In genomic region chr22:23180893-23181762, GRCh38 we compare ENCODE assay signal across 9 cellular contexts. TPM values are rescaled to one million over a fixed set of nuclear protein-coding genes. Genes with fewer than 3 reads are reported as not detected.
DNase-seq lines count a peak whose midpoint lies in the region; ATAC-seq and TF ChIP-seq lines count a peak whose summit lies in the region.
"Had no signal": no experiment of that assay in that cellular context is flagged by ENCODE, and none has a peak within 500 bp of the region (broad histone marks: within the 10 kb centered on the region; RNA-seq: fewer than 3 reads in every experiment).

No MANE protein-coding gene starts in this region.

- H3K9me2 ChIP-seq in PC-9 (ENCODE audit: insufficient read depth), result no peaks in the 10 kb centered on the region

- no peak for TF ChIP-seq POLR2A in uterus (IDR thresholded peaks at IDR 0.05)

- peak overlapping the region; percentile 88 for H3K4me3 Mint-ChIP-seq in central memory CD8-positive, alpha-beta T cell

- peaks cover 32% of the 10 kb centered on the region for H3K4me1 ChIP-seq in PC-9 (replicated peaks; ENCODE audit: insufficient read depth)
- H3K4me1 ChIP-seq in mucosa of descending colon (ENCODE audit: low read depth), result peaks cover 39% of the 10 kb centered on the region
- peaks cover 0 to 28% of the 10 kb centered on the region in 2 donors for H3K4me1 ChIP-seq in uterus

- peak overlapping the region; percentile 72; the same call in 1 of the 2 replicates for H2AFZ ChIP-seq in PC-9

- peak overlapping the region; percentile 96 for H3K27ac Mint-ChIP-seq in central memory CD8-positive, alpha-beta T cell (ENCODE audit: low read depth)

- H4K20me1 ChIP-seq in PC-9 (ENCODE audit: insufficient read depth), result peaks cover 38% of the 10 kb centered on the region

- CTCF ChIA-PET in PC-9 (lab: Charles Lee), result interaction anchor here (0.6 kb wide), 1 partner anchor 44 kb away, joined by 3 read pairs; no protein-coding TSS in a partner anchor

- H3K27me3 ChIP-seq in PC-9 (ENCODE audit: insufficient read depth, low read depth) (no peaks in the 10 kb centered on the region), uterus (no peaks in the 10 kb centered on the region)

- peak overlapping the region; percentile 99 for H3K4me2 ChIP-seq in PC-9

- H3K36me3 ChIP-seq in PC-9 (ENCODE audit: low read depth), result peaks cover 3% of the 10 kb centered on the region; the same call in 1 of the 2 replicates
- no peaks in the 10 kb centered on the region for H3K36me3 ChIP-seq in mucosa of descending colon (ENCODE audit: low read depth)
- no peaks in the 10 kb centered on the region for H3K36me3 ChIP-seq in uterus

- no peaks in the 10 kb centered on the region for H3K9me3 Mint-ChIP-seq in central memory CD8-positive, alpha-beta T cell

- peaks cover 5% of the 10 kb centered on the region; the same call in 1 of the 2 replicates for H3K9me3 ChIP-seq in PC-9 (ENCODE audit: insufficient read depth, low read depth)
- H3K9me3 ChIP-seq in mucosa of descending colon, result peaks cover 5% of the 10 kb centered on the region
- no peaks in the 10 kb centered on the region for H3K9me3 ChIP-seq in uterus

- no peak for DNase-seq in PC-9
- no peak for DNase-seq in central memory CD8-positive, alpha-beta T cell (ENCODE audit: low spot score in 2 of 2)
- DNase-seq in mucosa of descending colon, result peak in 2 of 3 donors; percentile 56 to 63
- no peak for DNase-seq in uterus
- DNase-seq in DMS53 treated with DMSO at 0.1 percent for 48 hours (lab: John Stamatoyannopoulos, UW; ENCODE audit: unreplicated experiment), result no peak
- DNase-seq in EL, result no peak
- no peak for DNase-seq in NCI-H128 (lab: John Stamatoyannopoulos, UW; ENCODE audit: unreplicated experiment)

- peaks cover 73% of the 10 kb centered on the region for H3K4me1 Mint-ChIP-seq in central memory CD8-positive, alpha-beta T cell

- ATAC-seq in central memory CD8-positive, alpha-beta T cell (replicated peaks; ENCODE audit: extremely low read depth, poor library complexity, severe bottlenecking), result no peak
- ATAC-seq in mucosa of descending colon, result peak; percentile 5

- peaks cover 50% of the 10 kb centered on the region for H3K79me2 ChIP-seq in PC-9 (ENCODE audit: low read depth)

- H3K36me3 Mint-ChIP-seq in central memory CD8-positive, alpha-beta T cell (ENCODE audit: insufficient read depth), result peaks cover 38% of the 10 kb centered on the region

- BruUV-seq in PC-9 (replicated peaks; lab: Mats Ljungman, UMichigan), result no TSS peak

- TF ChIP-seq CTCF in GM12875 (IDR thresholded peaks at IDR 0.05; ENCODE audit: borderline replicate concordance, insufficient read depth, low read depth, low read length) (no peak), PC-9 (conservative IDR thresholded peaks at IDR 0.05) (no peak), mucosa of descending colon (IDR thresholded peaks at IDR 0.05) (no peak), uterus (IDR thresholded peaks at IDR 0.05) (no peak)

- peak overlapping the region; percentile 71 for H3K4me3 ChIP-seq in GM12875 (ENCODE audit: low read depth, low read length)
- peak overlapping the region; percentile 62 for H3K4me3 ChIP-seq in PC-9
- H3K4me3 ChIP-seq in mucosa of descending colon, result peak overlapping the region; percentile 44
- H3K4me3 ChIP-seq in uterus, result peak overlapping the region; percentile 52 to 73

- intact Hi-C loops in PC-9 (cut with micrococcal nuclease; ENCODE audit: unreplicated experiment), result loop anchor here (5.0 kb wide), 2 partner anchors 66 to 81 kb away; no protein-coding TSS in a partner anchor
- intact Hi-C loops in mucosa of descending colon (cut with DNase I, micrococcal nuclease), result no loop called here
- intact Hi-C loops in uterus (cut with DNase I; ENCODE audit: low total_unique reads), result no loop called here

- peaks cover 29% of the 10 kb centered on the region for H3F3A ChIP-seq in PC-9 (ENCODE audit: insufficient read depth, low read depth)

- H3K27ac ChIP-seq in PC-9 (no peak overlapping the region), uterus (peak overlapping the region; percentile 59 to 69)

- POLR2A ChIA-PET in PC-9 (lab: Charles Lee; ENCODE audit: unreplicated experiment), result interaction anchor here (0.6 kb wide), 1 partner anchor 9 kb away, joined by 5 read pairs; no protein-coding TSS in a partner anchor

- no peaks in the 10 kb centered on the region for H3K27me3 Mint-ChIP-seq in central memory CD8-positive, alpha-beta T cell

RNA-seq across cellular contexts. Expression of gene BCR, which starts 0.8 kb away (rescaled TPM):
- total RNA-seq in PC-9 (2021) (47.8 and 54.9 TPM in 2 replicates), mucosa of descending colon (10 to 100 TPM; 43.6 to 56.0 (median 49.5) TPM), uterus (10 to 100 TPM; 10.6 to 93.3 (median 28.3) TPM)

RNA-seq across cellular contexts. Expression of gene RAB36, which starts 35.9 kb away (rescaled TPM):
- total RNA-seq in PC-9 (2021) (5.8 and 6.8 TPM in 2 replicates), mucosa of descending colon (1 to 10 TPM; 1.0 to 6.4 (median 1.2) TPM), uterus (10 to 100 TPM in 3 of 4 donors, 1 to 10 TPM in 1; 8.8 to 28.7 (median 14.7) TPM)
- total RNA-seq: T-helper 1 cell treated with Interleukin-12 subunit alpha and Interleukin-12 subunit beta and Interleukin-4 antibody, amounts not matched to agents 30 ng/mL and 1 ng/mL, for 36 hours had no signal

RNA-seq across cellular contexts. Expression of gene RSPH14, which starts 39.3 kb away (rescaled TPM):
- total RNA-seq in PC-9 (2021), result 0.28 TPM in 1 of 2 replicates, not detected in the other
- total RNA-seq in mucosa of descending colon, result under 1 TPM in 2 of 3 donors, not detected in 1; 0.54 to 0.58 TPM
- total RNA-seq in uterus, result 1 to 10 TPM in 2 of 4 donors, not detected in 2; 1.9 to 3.1 TPM
- total RNA-seq: T-helper 1 cell treated with Interleukin-12 subunit alpha and Interleukin-12 subunit beta and Interleukin-4 antibody, amounts not matched to agents 30 ng/mL and 1 ng/mL, for 36 hours had no signal

Comparison
In these comparisons a context has a peak if more than half of its experiments do, and no peak if none do; other contexts are left out.
1. DNase-seq: peak in mucosa of descending colon (2 of 3); none in PC-9 (0 of 2), central memory CD8-positive, alpha-beta T cell (0 of 2), uterus (0 of 2), DMS53 treated with DMSO at 0.1 percent for 48 hours (single experiment), EL (single experiment) and NCI-H128 (single experiment).
2. Peak in every context shown above with its lines, with median percentiles within 50 percentile points of each other: H3K4me3 ChIP-seq.